In the genomic region with DNA sequence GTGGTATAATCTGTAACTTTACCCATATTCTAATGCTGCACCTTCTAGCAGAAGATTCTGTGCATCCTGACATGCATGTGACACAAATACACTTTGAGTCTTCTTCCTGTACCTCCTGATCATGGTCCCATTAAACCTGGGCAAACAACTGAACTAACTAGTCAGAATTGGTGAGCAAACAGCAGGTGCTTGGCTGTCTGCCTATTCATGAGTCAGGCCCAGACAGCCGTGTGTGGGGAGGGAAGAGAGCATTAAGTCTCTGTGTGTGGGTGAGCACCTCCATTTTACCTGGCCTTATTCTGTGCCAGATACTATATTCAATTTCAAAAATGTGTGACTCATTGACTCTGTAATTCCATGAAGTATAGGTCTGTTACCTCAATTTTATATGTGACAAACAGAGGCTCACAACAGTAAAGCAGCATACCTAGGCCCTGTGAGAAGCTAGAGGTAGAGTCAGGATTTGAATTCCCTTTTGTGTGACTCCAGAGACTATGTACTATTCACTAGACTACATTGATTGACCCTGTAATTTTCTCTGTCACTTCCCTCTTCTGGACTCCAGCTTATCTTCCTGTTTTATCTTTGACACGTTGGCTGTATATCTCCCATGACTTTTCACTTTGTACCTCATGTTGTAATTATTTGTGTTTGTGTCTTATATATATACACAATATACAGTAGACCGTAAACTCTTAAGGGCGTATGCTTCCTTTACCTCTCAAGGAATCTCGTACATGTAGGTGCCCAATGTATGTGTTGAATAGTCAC, we compare ENCODE assay signal across 7 cellular contexts. TPM values are rescaled to one million over a fixed set of nuclear protein-coding genes. Genes with fewer than 3 reads are reported as not detected.
DNase-seq lines count a peak whose midpoint lies in the region; ATAC-seq and TF ChIP-seq lines count a peak whose summit lies in the region.

No MANE protein-coding gene starts in this region.

- POLR2A ChIA-PET in Panc1 (lab: Charles Lee), result no interaction called here

- no peaks in the 10 kb centered on the region for H3K9me3 ChIP-seq in Panc1 (ENCODE audit: control insufficient read depth, insufficient read depth, low read depth, low read length)

- no peaks in the 10 kb centered on the region for H3K27me3 ChIP-seq in Panc1 (ENCODE audit: control insufficient read depth, insufficient read depth, low read length)
- no peaks in the 10 kb centered on the region for H3K27me3 ChIP-seq in kidney epithelial cell (ENCODE audit: control insufficient read depth, insufficient read depth, low read length)

- ATAC-seq in Panc1 (peak; percentile 82), GM21576 (IDR thresholded peaks at IDR 0.05; ENCODE audit: unreplicated experiment) (no peak)

- in situ Hi-C loops in Panc1 (cut with HindIII; ENCODE audit: low pct_unique_long_range_greater_than_20kb, low sequenced_read_pairs), result no loop called here

- DNase-seq in LoVo (ENCODE audit: low spot score), result peak; percentile 93
- peak; percentile 82 for DNase-seq in Panc1 (ENCODE audit: low read depth, low spot score)
- DNase-seq in activated naive CD4-positive, alpha-beta T cell treated with Interleukin-2 at 50 U/mL for 16 hours, result peak; percentile 80
- peak; percentile 87 for DNase-seq in kidney epithelial cell (ENCODE audit: low read depth)
- peak in 2 of 3 experiments; percentile 64 to 68 for DNase-seq in stimulated activated CD4-positive, alpha-beta T cell treated with anti-CD3 and anti-CD28 coated beads, TNF-alpha, amount 100 ng/mL, for 4 hours (ENCODE audit: low read depth in 3 of 3)
- DNase-seq in COLO829 (ENCODE audit: low spot score), result no peak

- peaks cover 14% of the 10 kb centered on the region for H3K4me1 ChIP-seq in Panc1 (ENCODE audit: control insufficient read depth, insufficient read depth, low read length)

- H3K36me3 ChIP-seq in Panc1 (ENCODE audit: control insufficient read depth, insufficient read depth, low read length) (no peaks in the 10 kb centered on the region), kidney epithelial cell (ENCODE audit: control insufficient read depth, insufficient read depth, low read length) (no peaks in the 10 kb centered on the region)

- H3K4me3 ChIP-seq in Panc1 (ENCODE audit: low read depth in 2 of 2, low read length in 2 of 2) (no peak overlapping the region), kidney epithelial cell (ENCODE audit: low read depth, low read length) (no peak overlapping the region)

- CTCF ChIA-PET in Panc1 (lab: Charles Lee), result interaction anchor here (0.7 kb wide), 1 partner anchor 137 kb away, joined by 7 read pairs; no protein-coding TSS in a partner anchor

- intact Hi-C loops in Panc1 (cut with micrococcal nuclease; ENCODE audit: unreplicated experiment), result no loop called here

- no TSS peak for BruUV-seq in Panc1 (replicated peaks; lab: Mats Ljungman, UMichigan)

- no peak overlapping the region; the same call in 1 of the 2 replicates for H3K27ac ChIP-seq in Panc1 (ENCODE audit: low read length)

- no peak for TF ChIP-seq CTCF in Panc1 (IDR thresholded peaks at IDR 0.05)
- no peak for TF ChIP-seq CTCF in kidney epithelial cell (IDR thresholded peaks at IDR 0.05; ENCODE audit: insufficient read depth, low read length, poor library complexity, severe bottlenecking)

RNA-seq across cellular contexts. Expression of gene SUSD6, which starts 32.2 kb away (rescaled TPM):
- total RNA-seq in Panc1 (2021; ENCODE audit: unreplicated experiment) (10.9 TPM), kidney epithelial cell (49.0 TPM in 2 replicates)
- 6.0 TPM for polyA plus RNA-seq in Panc1 (2012; ENCODE audit: insufficient read length)
